4 cellular contexts compared by ENCODE assay signal in genomic region chr21:30487336-30487735, GRCh38. TPM values are rescaled to one million over a fixed set of nuclear protein-coding genes. Genes with fewer than 3 reads are reported as not detected.
"Had no signal": no experiment of that assay in that cellular context is flagged by ENCODE, and none has a peak within 500 bp of the region (broad histone marks: within the 10 kb centered on the region; RNA-seq: fewer than 3 reads in every experiment).

Gene KRTAP19-2, minus strand, starts transcription at chr21:30487436. Its CDS starts 88 bp downstream, at chr21:30487348.

- DNase-seq: GDM1, GF-D8 had no signal

- ATAC-seq: GM12878 had no signal

- H3K4me3 ChIP-seq: GM12878 had no signal

RNA-seq across cellular contexts. Expression of gene KRTAP19-2, which starts in this region (rescaled TPM):
- total RNA-seq: G401, GM12878 had no signal
- polyA plus RNA-seq: GM12878 had no signal
